In the genomic region with DNA sequence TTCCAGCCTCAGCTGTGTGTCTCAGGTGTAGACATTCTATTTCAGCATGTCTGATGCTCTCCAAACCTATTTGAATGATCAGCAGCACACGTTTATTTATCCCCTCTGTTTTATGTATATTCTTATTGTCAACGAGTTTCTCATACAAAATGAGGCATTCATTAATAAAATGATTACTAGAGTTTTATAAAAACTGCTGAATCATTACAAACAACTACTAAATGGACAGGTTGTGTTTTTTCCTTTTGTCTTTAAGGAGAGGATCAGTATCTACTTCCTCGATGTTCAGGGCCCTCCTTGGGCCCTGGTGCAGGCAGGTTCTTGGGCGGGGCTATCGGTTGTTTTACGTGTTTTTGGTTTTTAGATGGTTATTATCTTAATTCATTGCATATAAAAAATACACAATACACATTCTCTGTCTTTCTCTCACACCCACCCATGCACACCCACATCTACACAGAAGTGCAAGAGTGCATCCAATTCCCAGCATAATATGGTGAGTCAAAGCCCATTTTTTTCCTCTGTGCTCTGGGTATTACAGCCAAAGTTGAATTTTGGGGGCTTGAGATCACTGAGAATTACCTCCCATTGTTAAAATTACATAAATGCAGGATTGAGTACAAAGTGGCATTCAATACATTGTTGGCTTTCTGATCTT, we compare ENCODE assay signal across 16 cellular contexts. TPM values are rescaled to one million over a fixed set of nuclear protein-coding genes. Genes with fewer than 3 reads are reported as not detected.
DNase-seq lines count a peak whose midpoint lies in the region; ATAC-seq and TF ChIP-seq lines count a peak whose summit lies in the region.
"Had no signal": no experiment of that assay in that cellular context is flagged by ENCODE, and none has a peak within 500 bp of the region (broad histone marks: within the 10 kb centered on the region; RNA-seq: fewer than 3 reads in every experiment).

No MANE protein-coding gene starts in this region.

- no peak overlapping the region for H3K4me3 ChIP-seq in trophoblast cell (ENCODE audit: low read depth, low read length)
- H3K4me3 ChIP-seq: GM12878, HAP-1 had no signal

- H3K27ac Mint-ChIP-seq in activated CD4-positive, alpha-beta T cell treated with anti-CD3 and anti-CD28 coated beads for 36 hours: peak overlapping the region; percentile 20
- peak overlapping the region; percentile 4 to 52 for H3K27ac Mint-ChIP-seq in natural killer cell treated with Interleukin-12 subunit alpha and Interleukin-12 subunit beta and Interleukin-15 and Interleukin-18, amount 100 ng/mL, for 72 hours
- H3K27ac Mint-ChIP-seq in natural killer cell: peak overlapping the region in 1 of 2 donors; percentile 1
- peak overlapping the region; percentile 36 to 57 for H3K27ac Mint-ChIP-seq in effector memory CD8-positive, alpha-beta T cell

- no peaks in the 10 kb centered on the region for H3K27me3 Mint-ChIP-seq in activated CD4-positive, alpha-beta T cell treated with anti-CD3 and anti-CD28 coated beads for 36 hours
- H3K27me3 Mint-ChIP-seq in natural killer cell treated with Interleukin-12 subunit alpha and Interleukin-12 subunit beta and Interleukin-15 and Interleukin-18, amount 100 ng/mL, for 72 hours: no peaks in the 10 kb centered on the region
- no peaks in the 10 kb centered on the region for H3K27me3 Mint-ChIP-seq in natural killer cell (ENCODE audit: low read depth in 2 of 2)
- no peaks in the 10 kb centered on the region for H3K27me3 Mint-ChIP-seq in effector memory CD8-positive, alpha-beta T cell

- CTCF ChIA-PET in activated CD4-positive, alpha-beta T cell treated with anti-CD3 and anti-CD28 coated beads for 36 hours (lab: Charles Lee): interaction anchor here (0.9 to 1.1 kb wide), 2 partner anchors 9 to 20 kb away, joined by 3 read pairs; no protein-coding TSS in a partner anchor

- no peak overlapping the region for H3K27ac ChIP-seq in trophoblast cell (ENCODE audit: low read depth, low read length)

- H3K79me1 ChIP-seq in trophoblast cell (ENCODE audit: low read length): no peaks in the 10 kb centered on the region

- ATAC-seq in activated CD4-positive, alpha-beta T cell treated with anti-CD3 and anti-CD28 coated beads for 36 hours: no peak
- no peak for ATAC-seq in natural killer cell treated with Interleukin-12 subunit alpha and Interleukin-12 subunit beta and Interleukin-15 and Interleukin-18, amount 100 ng/mL, for 72 hours
- ATAC-seq in natural killer cell (no peak), omental fat pad (ENCODE audit: low FRiP score) (no peak)
- ATAC-seq in effector memory CD8-positive, alpha-beta T cell (replicated peaks): no peak
- ATAC-seq: GM12878, Panc1 had no signal

- no peak overlapping the region for H4K91ac ChIP-seq in trophoblast cell (ENCODE audit: low read depth, low read length)

- H3K18ac ChIP-seq in trophoblast cell (ENCODE audit: low read length): no peak overlapping the region

- no peak overlapping the region for H3K9ac ChIP-seq in trophoblast cell (ENCODE audit: low read length)

- no peak overlapping the region for H3K14ac ChIP-seq in trophoblast cell (ENCODE audit: low read length)

- H3K36me3 Mint-ChIP-seq in activated CD4-positive, alpha-beta T cell treated with anti-CD3 and anti-CD28 coated beads for 36 hours (ENCODE audit: low read depth): peaks cover 66% of the 10 kb centered on the region
- H3K36me3 Mint-ChIP-seq in natural killer cell treated with Interleukin-12 subunit alpha and Interleukin-12 subunit beta and Interleukin-15 and Interleukin-18, amount 100 ng/mL, for 72 hours: peaks cover 35% of the 10 kb centered on the region
- H3K36me3 Mint-ChIP-seq in natural killer cell: peaks cover 33% of the 10 kb centered on the region
- H3K36me3 Mint-ChIP-seq in effector memory CD8-positive, alpha-beta T cell (ENCODE audit: insufficient read depth): peaks cover 72% of the 10 kb centered on the region

- no peaks in the 10 kb centered on the region for H3K9me3 Mint-ChIP-seq in activated CD4-positive, alpha-beta T cell treated with anti-CD3 and anti-CD28 coated beads for 36 hours (ENCODE audit: low read depth)
- H3K9me3 Mint-ChIP-seq in natural killer cell treated with Interleukin-12 subunit alpha and Interleukin-12 subunit beta and Interleukin-15 and Interleukin-18, amount 100 ng/mL, for 72 hours: no peaks in the 10 kb centered on the region
- no peaks in the 10 kb centered on the region for H3K9me3 Mint-ChIP-seq in natural killer cell
- H3K9me3 Mint-ChIP-seq in effector memory CD8-positive, alpha-beta T cell: no peaks in the 10 kb centered on the region

- peaks cover 4 to 7% of the 10 kb centered on the region in 2 experiments for H3K4me1 ChIP-seq in trophoblast cell (ENCODE audit: control insufficient read depth in 1 of 2, insufficient read depth in 2 of 2, low read length in 2 of 2)
- H3K4me1 ChIP-seq: HAP-1 had no signal

- no peak overlapping the region for H3K4ac ChIP-seq in trophoblast cell (ENCODE audit: low read depth, low read length)

- H2AK5ac ChIP-seq in trophoblast cell (ENCODE audit: low read length): no peak overlapping the region

- TF ChIP-seq CTCF in natural killer cell (IDR thresholded peaks at IDR 0.05): no peak
- no peak for TF ChIP-seq CTCF in omental fat pad (IDR thresholded peaks at IDR 0.05)

- H2BK5ac ChIP-seq in trophoblast cell (ENCODE audit: low read depth, low read length, poor library complexity): no peak overlapping the region

- H3K27me3 ChIP-seq in trophoblast cell (ENCODE audit: insufficient read depth, low read length): no peaks in the 10 kb centered on the region

- H2BK12ac ChIP-seq in trophoblast cell (ENCODE audit: low read length): no peak overlapping the region

- H3K9me3 ChIP-seq in trophoblast cell (ENCODE audit: insufficient read depth, low read depth, low read length): no peaks in the 10 kb centered on the region
- H3K9me3 ChIP-seq: HAP-1 had no signal

- no peak overlapping the region for H4K8ac ChIP-seq in trophoblast cell (ENCODE audit: low read depth, low read length)

- no peak overlapping the region for H2AFZ ChIP-seq in trophoblast cell (ENCODE audit: insufficient read depth, low read length, poor library complexity)

- WGBS in trophoblast cell (ENCODE audit: extremely low coverage, insufficient coverage, insufficient read length): no CpG with 5 or more reads among the region's 6 CpGs

- no peak overlapping the region for H3K4me2 ChIP-seq in trophoblast cell (ENCODE audit: low read length)

- no peak overlapping the region for H3K23ac ChIP-seq in trophoblast cell (ENCODE audit: low read length)

- H3K4me3 Mint-ChIP-seq in activated CD4-positive, alpha-beta T cell treated with anti-CD3 and anti-CD28 coated beads for 36 hours: no peak overlapping the region
- no peak overlapping the region for H3K4me3 Mint-ChIP-seq in natural killer cell treated with Interleukin-12 subunit alpha and Interleukin-12 subunit beta and Interleukin-15 and Interleukin-18, amount 100 ng/mL, for 72 hours
- H3K4me3 Mint-ChIP-seq in natural killer cell: no peak overlapping the region
- H3K4me3 Mint-ChIP-seq in effector memory CD8-positive, alpha-beta T cell: no peak overlapping the region

- DNase-seq in activated CD4-positive, alpha-beta T cell treated with anti-CD3 and anti-CD28 coated beads for 36 hours: no peak
- no peak for DNase-seq in activated CD4-positive, alpha-beta T cell treated with anti-CD3 and anti-CD28 coated beads, Interleukin-2, amount 50 U/mL, for 48 hours
- no peak for DNase-seq in natural killer cell treated with Interleukin-12 subunit alpha and Interleukin-12 subunit beta and Interleukin-15 and Interleukin-18, amount 100 ng/mL, for 72 hours (ENCODE audit: low spot score)
- DNase-seq in natural killer cell: no peak
- no peak for DNase-seq in effector memory CD8-positive, alpha-beta T cell
- DNase-seq in NCI-H2171 (lab: John Stamatoyannopoulos, UW): no peak
- DNase-seq in omental fat pad (ENCODE audit: low spot score): no peak
- DNase-seq in trophoblast cell: no peak
- DNase-seq: DMS79, Karpas-422, NCI-H1930, NCI-H2171 treated with DMSO at 0.1 percent for 48 hours, NCI-H774 had no signal

- intact Hi-C loops in activated CD4-positive, alpha-beta T cell treated with anti-CD3 and anti-CD28 coated beads for 36 hours (cut with DNase I, micrococcal nuclease): loop anchor here in 1 of 2 experiments (10.0 kb wide), 1 partner anchor 616 kb away; the partner anchor contains the start of gene SLC66A3
- intact Hi-C loops in natural killer cell (cut with micrococcal nuclease): no loop called here

- H3K36me3 ChIP-seq in trophoblast cell (ENCODE audit: control insufficient read depth in 1 of 2, insufficient read depth in 2 of 2, low read length in 2 of 2): peaks cover 17 to 39% of the 10 kb centered on the region in 2 experiments

- POLR2A ChIA-PET in activated CD4-positive, alpha-beta T cell treated with anti-CD3 and anti-CD28 coated beads for 36 hours (lab: Charles Lee): no interaction called here

- H3K79me2 ChIP-seq in trophoblast cell (ENCODE audit: control insufficient read depth, insufficient read depth, low read length, poor library complexity): no peaks in the 10 kb centered on the region

- no peak overlapping the region for H2BK120ac ChIP-seq in trophoblast cell (ENCODE audit: insufficient read depth, low read length, poor library complexity)

- H4K12ac ChIP-seq in trophoblast cell (ENCODE audit: low read depth, low read length): no peak overlapping the region

- H3K4me1 Mint-ChIP-seq in activated CD4-positive, alpha-beta T cell treated with anti-CD3 and anti-CD28 coated beads for 36 hours: peaks cover 21% of the 10 kb centered on the region
- peaks cover 35 to 37% of the 10 kb centered on the region in 2 donors for H3K4me1 Mint-ChIP-seq in natural killer cell treated with Interleukin-12 subunit alpha and Interleukin-12 subunit beta and Interleukin-15 and Interleukin-18, amount 100 ng/mL, for 72 hours (ENCODE audit: low read depth in 2 of 2)
- H3K4me1 Mint-ChIP-seq in natural killer cell: peaks cover 25 to 28% of the 10 kb centered on the region in 2 donors
- peaks cover 14 to 21% of the 10 kb centered on the region in 2 donors for H3K4me1 Mint-ChIP-seq in effector memory CD8-positive, alpha-beta T cell (ENCODE audit: low read depth in 2 of 2)

RNA-seq across cellular contexts. Expression of gene LPIN1, which starts 24.2 kb away (rescaled TPM):
- 10 to 100 TPM; 40.6 to 42.9 TPM for total RNA-seq in activated CD4-positive, alpha-beta T cell treated with anti-CD3 and anti-CD28 coated beads for 36 hours
- total RNA-seq in natural killer cell treated with Interleukin-12 subunit alpha and Interleukin-12 subunit beta and Interleukin-15 and Interleukin-18, amount 100 ng/mL, for 72 hours: 100 to 1,000 TPM in 1 of 2 donors, 10 to 100 TPM in 1; 63.0 to 112 TPM
- total RNA-seq in natural killer cell (100 to 1,000 TPM in 2 of 3 donors, 10 to 100 TPM in 1; 95.0 to 122 (median 118) TPM), omental fat pad (100 to 1,000 TPM in 1 of 4 donors, 10 to 100 TPM in 3; 72.8 to 104 (median 89.1) TPM)
- polyA plus RNA-seq in trophoblast cell (2013): 11.7 and 12.4 TPM in 2 replicates
